8 cellular contexts compared by ENCODE assay signal in the genomic region with DNA sequence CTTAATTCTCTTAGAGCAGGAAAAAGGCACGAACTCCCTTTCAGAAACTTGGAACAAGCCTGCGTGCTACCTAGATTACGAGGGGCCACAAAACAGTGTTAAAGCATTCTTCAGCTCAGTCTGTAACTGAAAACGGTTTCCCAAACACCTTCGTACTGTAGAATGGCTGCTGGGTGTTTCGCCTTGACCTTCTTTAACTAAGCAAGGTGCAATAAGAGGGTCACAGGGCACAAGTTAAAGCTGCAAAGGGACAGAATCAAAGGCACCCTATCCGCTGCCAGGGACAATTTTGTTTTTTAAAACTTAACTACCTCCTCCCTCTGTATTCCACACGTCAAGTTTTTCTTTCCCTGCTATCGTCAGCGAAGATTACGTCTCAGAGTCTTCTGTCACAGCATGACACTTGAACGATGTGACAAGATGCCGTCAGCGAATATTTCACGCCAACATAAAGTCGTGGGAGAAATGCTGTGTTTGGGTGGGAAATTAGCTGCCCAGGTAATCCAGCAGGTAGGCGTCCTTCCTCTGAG. TPM values are rescaled to one million over a fixed set of nuclear protein-coding genes. Genes with fewer than 3 reads are reported as not detected.
DNase-seq lines count a peak whose midpoint lies in the region; ATAC-seq and TF ChIP-seq lines count a peak whose summit lies in the region.

No MANE protein-coding gene starts in this region.

- H3K4me1 ChIP-seq in urinary bladder (ENCODE audit: insufficient read depth), result no peaks in the 10 kb centered on the region

- peak overlapping the region; percentile 70 for H3K4me3 ChIP-seq in urinary bladder (ENCODE audit: low read depth, low read length)

- peak overlapping the region; percentile 95 for H3K27ac Mint-ChIP-seq in dendritic cell treated with granulocyte-macrophage colony-stimulating factor and Interleukin-4, amounts not matched to agents 40 ng/mL and 50 ng/mL, for 4 days
- peak overlapping the region; percentile 89 for H3K27ac Mint-ChIP-seq in mesothelial cell of epicardium

- ATAC-seq in HG02759 (IDR thresholded peaks at IDR 0.05; ENCODE audit: unreplicated experiment) (peak; percentile 2), GM21423 (IDR thresholded peaks at IDR 0.05; ENCODE audit: unreplicated experiment) (no peak)

- TF ChIP-seq CTCF in mesothelial cell of epicardium (IDR thresholded peaks at IDR 0.05; ENCODE audit: unreplicated experiment), result no peak

- peaks cover 6% of the 10 kb centered on the region for H3K27me3 Mint-ChIP-seq in dendritic cell treated with granulocyte-macrophage colony-stimulating factor and Interleukin-4, amounts not matched to agents 40 ng/mL and 50 ng/mL, for 4 days
- peaks cover 18% of the 10 kb centered on the region for H3K27me3 Mint-ChIP-seq in mesothelial cell of epicardium (ENCODE audit: low read depth)

- H3K36me3 ChIP-seq in urinary bladder (ENCODE audit: insufficient read depth), result no peaks in the 10 kb centered on the region

- peak overlapping the region; percentile 95 for H3K4me3 Mint-ChIP-seq in dendritic cell treated with granulocyte-macrophage colony-stimulating factor and Interleukin-4, amounts not matched to agents 40 ng/mL and 50 ng/mL, for 4 days
- peak overlapping the region; percentile 99 for H3K4me3 Mint-ChIP-seq in mesothelial cell of epicardium

- H3K9me3 Mint-ChIP-seq in dendritic cell treated with granulocyte-macrophage colony-stimulating factor and Interleukin-4, amounts not matched to agents 40 ng/mL and 50 ng/mL, for 4 days, result no peaks in the 10 kb centered on the region
- no peaks in the 10 kb centered on the region for H3K9me3 Mint-ChIP-seq in mesothelial cell of epicardium

- intact Hi-C loops in dendritic cell treated with granulocyte-macrophage colony-stimulating factor and Interleukin-4, amounts not matched to agents 40 ng/mL and 50 ng/mL, for 4 days (cut with micrococcal nuclease), result loop anchor here (1.0 to 10.0 kb wide), 3 partner anchors 54 to 1644 kb away; a partner anchor contains a TSS

- DNase-seq in NCI-H524 (lab: John Stamatoyannopoulos, UW) (peak; percentile 9 to 45), NCI-H524 treated with DMSO at 0.1 percent for 48 hours (lab: John Stamatoyannopoulos, UW) (no peak), SK-N-DZ (ENCODE audit: low spot score) (peak; percentile 14), mesothelial cell of epicardium (ENCODE audit: low spot score in 2 of 2, unreplicated experiment in 2 of 2) (no peak)

- H3K4me1 Mint-ChIP-seq in dendritic cell treated with granulocyte-macrophage colony-stimulating factor and Interleukin-4, amounts not matched to agents 40 ng/mL and 50 ng/mL, for 4 days (ENCODE audit: low read depth), result peaks cover 31% of the 10 kb centered on the region
- H3K4me1 Mint-ChIP-seq in mesothelial cell of epicardium, result peaks cover 21% of the 10 kb centered on the region

- 1% methylated on average over 17 of the region's 17 CpGs for WGBS in urinary bladder

- H3K27ac ChIP-seq in urinary bladder (ENCODE audit: low read depth), result peak overlapping the region; percentile 85

- H3K36me3 Mint-ChIP-seq in dendritic cell treated with granulocyte-macrophage colony-stimulating factor and Interleukin-4, amounts not matched to agents 40 ng/mL and 50 ng/mL, for 4 days (ENCODE audit: low read depth), result peaks cover 38% of the 10 kb centered on the region
- peaks cover 4% of the 10 kb centered on the region for H3K36me3 Mint-ChIP-seq in mesothelial cell of epicardium

RNA-seq across cellular contexts. Expression of a gene that starts 0.6 kb away (rescaled TPM):
- polyA plus RNA-seq in SK-N-DZ (2014; cell fraction: cytosol; rRNA removed), result 5.1 and 5.9 TPM in 2 replicates
- 4.4 and 7.3 TPM in 2 replicates for polyA plus RNA-seq in SK-N-DZ (2014; cell fraction: nucleus; rRNA removed)
- 14.5 to 16.8 TPM (median 14.8 TPM) in 3 replicates for total RNA-seq in mesothelial cell of epicardium
- 48.1 TPM for total RNA-seq in urinary bladder
- 10.3 TPM for polyA plus RNA-seq in urinary bladder

RNA-seq across cellular contexts. Expression of a gene that starts 29.8 kb away (rescaled TPM):
- 11.3 and 12.8 TPM in 2 replicates for polyA plus RNA-seq in SK-N-DZ (2014; cell fraction: cytosol; rRNA removed)
- 16.4 and 19.0 TPM in 2 replicates for polyA plus RNA-seq in SK-N-DZ (2014; cell fraction: nucleus; rRNA removed)
- total RNA-seq in mesothelial cell of epicardium (22.2 to 25.4 TPM (median 24.6 TPM) in 3 replicates), urinary bladder (6.6 TPM)
- polyA plus RNA-seq in urinary bladder, result 4.0 TPM

RNA-seq across cellular contexts. Expression of a gene that starts 54.1 kb away (rescaled TPM):
- polyA plus RNA-seq in SK-N-DZ (2014; cell fraction: cytosol; rRNA removed), result 8.1 and 16.0 TPM in 2 replicates
- 10.6 and 14.3 TPM in 2 replicates for polyA plus RNA-seq in SK-N-DZ (2014; cell fraction: nucleus; rRNA removed)
- total RNA-seq in mesothelial cell of epicardium (1.6 to 2.1 TPM (median 1.7 TPM) in 3 replicates), urinary bladder (4.0 TPM)
- 1.1 TPM for polyA plus RNA-seq in urinary bladder

RNA-seq across cellular contexts. Expression of a gene that starts 54.2 kb away (rescaled TPM):
- polyA plus RNA-seq in SK-N-DZ (2014; cell fraction: cytosol; rRNA removed), result 13.0 and 17.4 TPM in 2 replicates
- 8.1 and 10.7 TPM in 2 replicates for polyA plus RNA-seq in SK-N-DZ (2014; cell fraction: nucleus; rRNA removed)
- total RNA-seq in mesothelial cell of epicardium, result 5.0 to 5.2 TPM (median 5.1 TPM) in 3 replicates
- 11.3 TPM for total RNA-seq in urinary bladder
- 6.6 TPM for polyA plus RNA-seq in urinary bladder

Comparison
In these comparisons a context has a peak if more than half of its experiments do, and no peak if none do; other contexts are left out.
1. DNase-seq: peak in NCI-H524 (2 of 2) and SK-N-DZ (single experiment); none in NCI-H524 treated with DMSO at 0.1 percent for 48 hours (single experiment) and mesothelial cell of epicardium (0 of 2).